Comparison of ENCODE assay signal across 24 cellular contexts in the genomic region with DNA sequence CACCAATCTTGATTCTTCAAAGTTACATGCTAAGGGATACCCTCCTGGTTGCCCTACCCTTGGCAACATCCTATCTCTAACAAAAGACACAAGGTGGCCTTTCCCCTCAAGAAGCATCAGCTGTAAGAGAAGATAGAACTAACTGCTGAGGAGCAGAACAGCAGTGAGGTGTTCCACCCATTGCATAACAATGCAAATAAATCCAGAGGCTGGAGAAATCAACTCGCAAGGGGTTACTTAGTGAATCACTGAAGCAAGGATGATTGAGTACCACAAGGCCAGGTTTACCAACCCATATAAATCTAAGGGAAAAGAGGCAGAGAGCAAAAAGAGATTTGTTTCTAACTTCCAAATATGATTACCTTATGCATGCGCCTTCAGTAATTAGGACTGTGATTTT. TPM values are rescaled to one million over a fixed set of nuclear protein-coding genes. Genes with fewer than 3 reads are reported as not detected.
"Had no signal": no experiment of that assay in that cellular context is flagged by ENCODE, and none has a peak within 500 bp of the region (broad histone marks: within the 10 kb centered on the region; RNA-seq: fewer than 3 reads in every experiment).

No MANE protein-coding gene starts in this region.

- H3K4me1 ChIP-seq: foreskin keratinocyte, pancreas, prostate gland, testis, transverse colon had no signal

- H3K27ac Mint-ChIP-seq: activated B cell treated with CpG ODN at 0.5 μM for 24 hours; activated CD8-positive, alpha-beta memory T cell treated with anti-CD3 and anti-CD28 coated beads, Interleukin-2, amount 10 ng/mL, durations not matched to agents 7 days and 5 days; activated CD8-positive, alpha-beta T cell treated with anti-CD3 and anti-CD28 coated beads, Interleukin-2, amount 10 ng/mL, durations not matched to agents 7 days and 5 days; activated naive CD4-positive, alpha-beta T cell treated with anti-CD3 and anti-CD28 coated beads, Interleukin-2, amount 50 U/mL, for 24 hours; activated naive CD8-positive, alpha-beta T cell treated with anti-CD3 and anti-CD28 coated beads, Interleukin-2, amount 50 U/mL, for 24 hours; activated T-helper 2 cell treated with anti-CD3 and anti-CD28 coated beads, Interferon-gamma antibody, Interleukin-2, Interleukin-4, amounts not matched to agents 10 μg/mL and 5 μg/mL and 100 μg/mL, durations not matched to agents 14 hours and 24 hours and 36 hours; endodermal cell; nephron; T-helper 2 cell treated with Interferon-gamma antibody and Interleukin-4, amounts not matched to agents 5 μg/mL and 100 μg/mL, for 36 hours had no signal

- DNase-seq: activated B cell treated with CpG ODN at 0.5 μM for 24 hours; activated CD4-positive, alpha-beta T cell treated with anti-CD3 and anti-CD28 coated beads, Interleukin-2, amount 50 U/mL, for 1 hour; activated CD8-positive, alpha-beta memory T cell treated with anti-CD3 and anti-CD28 coated beads, Interleukin-2, amount 10 ng/mL, durations not matched to agents 7 days and 5 days; activated CD8-positive, alpha-beta T cell treated with anti-CD3 and anti-CD28 coated beads, Interleukin-2, amount 10 ng/mL, durations not matched to agents 7 days and 5 days; activated naive CD8-positive, alpha-beta T cell treated with anti-CD3 and anti-CD28 coated beads, Interleukin-2, amount 50 U/mL, for 24 hours; activated T-cell treated with anti-CD3 and anti-CD28 coated beads, Interleukin-2, amount 50 U/mL, for 48 hours; amygdala; central memory CD4-positive, alpha-beta T cell; endodermal cell; foreskin keratinocyte; left ventricle myocardium superior; mucosa of descending colon; pancreas; stimulated activated CD4-positive, alpha-beta T cell treated with anti-CD3 and anti-CD28 coated beads, Interleukin-15, amount 100 ng/mL, for 24 hours; stimulated activated naive CD4-positive, alpha-beta T cell treated with Interleukin-2 at 50 U/mL for 16 hours; testis; transverse colon had no signal

- H3K9me3 ChIP-seq: mucosa of descending colon, pancreas, prostate gland, testis, transverse colon had no signal

- H3K9me3 Mint-ChIP-seq: activated B cell treated with CpG ODN at 0.5 μM for 24 hours; activated naive CD4-positive, alpha-beta T cell treated with anti-CD3 and anti-CD28 coated beads, Interleukin-2, amount 50 U/mL, for 24 hours; activated naive CD8-positive, alpha-beta T cell treated with anti-CD3 and anti-CD28 coated beads, Interleukin-2, amount 50 U/mL, for 24 hours; activated T-helper 2 cell treated with anti-CD3 and anti-CD28 coated beads, Interferon-gamma antibody, Interleukin-2, Interleukin-4, amounts not matched to agents 10 μg/mL and 5 μg/mL and 100 μg/mL, durations not matched to agents 14 hours and 24 hours and 36 hours; endodermal cell; nephron; T-helper 2 cell treated with Interferon-gamma antibody and Interleukin-4, amounts not matched to agents 5 μg/mL and 100 μg/mL, for 36 hours had no signal

- H3K4me3 Mint-ChIP-seq: activated B cell treated with CpG ODN at 0.5 μM for 24 hours; activated CD8-positive, alpha-beta memory T cell treated with anti-CD3 and anti-CD28 coated beads, Interleukin-2, amount 10 ng/mL, durations not matched to agents 7 days and 5 days; activated CD8-positive, alpha-beta T cell treated with anti-CD3 and anti-CD28 coated beads, Interleukin-2, amount 10 ng/mL, durations not matched to agents 7 days and 5 days; activated naive CD4-positive, alpha-beta T cell treated with anti-CD3 and anti-CD28 coated beads, Interleukin-2, amount 50 U/mL, for 24 hours; activated naive CD8-positive, alpha-beta T cell treated with anti-CD3 and anti-CD28 coated beads, Interleukin-2, amount 50 U/mL, for 24 hours; endodermal cell; nephron; T-helper 2 cell treated with Interferon-gamma antibody and Interleukin-4, amounts not matched to agents 5 μg/mL and 100 μg/mL, for 36 hours had no signal

- H3K36me3 Mint-ChIP-seq: activated CD8-positive, alpha-beta memory T cell treated with anti-CD3 and anti-CD28 coated beads, Interleukin-2, amount 10 ng/mL, durations not matched to agents 7 days and 5 days; activated naive CD4-positive, alpha-beta T cell treated with anti-CD3 and anti-CD28 coated beads, Interleukin-2, amount 50 U/mL, for 24 hours had no signal

- H3K4me1 Mint-ChIP-seq: activated CD8-positive, alpha-beta memory T cell treated with anti-CD3 and anti-CD28 coated beads, Interleukin-2, amount 10 ng/mL, durations not matched to agents 7 days and 5 days; activated naive CD4-positive, alpha-beta T cell treated with anti-CD3 and anti-CD28 coated beads, Interleukin-2, amount 50 U/mL, for 24 hours; endodermal cell; nephron had no signal

- ATAC-seq: activated CD8-positive, alpha-beta memory T cell treated with anti-CD3 and anti-CD28 coated beads, Interleukin-2, amount 10 ng/mL, durations not matched to agents 7 days and 5 days; activated CD8-positive, alpha-beta T cell treated with anti-CD3 and anti-CD28 coated beads, Interleukin-2, amount 10 ng/mL, durations not matched to agents 7 days and 5 days; activated naive CD8-positive, alpha-beta T cell treated with anti-CD3 and anti-CD28 coated beads, Interleukin-2, amount 50 U/mL, for 24 hours; esophagus mucosa; foreskin keratinocyte; left ventricle myocardium superior; mucosa of descending colon had no signal

- H3K4me3 ChIP-seq: mucosa of descending colon, pancreas, prostate gland, testis, transverse colon had no signal

- H3K36me3 ChIP-seq: pancreas, prostate gland, transverse colon had no signal

- H3K27me3 ChIP-seq: foreskin keratinocyte, pancreas, testis, transverse colon had no signal

- H3K27me3 Mint-ChIP-seq: activated B cell treated with CpG ODN at 0.5 μM for 24 hours; activated naive CD4-positive, alpha-beta T cell treated with anti-CD3 and anti-CD28 coated beads, Interleukin-2, amount 50 U/mL, for 24 hours had no signal

RNA-seq across cellular contexts. Expression of a gene that starts 36.7 kb away (rescaled TPM):
- total RNA-seq: activated CD8-positive, alpha-beta memory T cell treated with anti-CD3 and anti-CD28 coated beads, Interleukin-2, amount 10 ng/mL, durations not matched to agents 7 days and 5 days; activated CD8-positive, alpha-beta T cell treated with anti-CD3 and anti-CD28 coated beads, Interleukin-2, amount 10 ng/mL, durations not matched to agents 7 days and 5 days; activated T-helper 2 cell treated with anti-CD3 and anti-CD28 coated beads, Interferon-gamma antibody, Interleukin-2, Interleukin-4, amounts not matched to agents 10 μg/mL and 5 μg/mL and 100 μg/mL, durations not matched to agents 14 hours and 24 hours and 36 hours; foreskin keratinocyte; lung microvascular endothelial cell had no signal
- polyA plus RNA-seq: foreskin keratinocyte had no signal
